9 cellular contexts compared by ENCODE assay signal in the genomic region with DNA sequence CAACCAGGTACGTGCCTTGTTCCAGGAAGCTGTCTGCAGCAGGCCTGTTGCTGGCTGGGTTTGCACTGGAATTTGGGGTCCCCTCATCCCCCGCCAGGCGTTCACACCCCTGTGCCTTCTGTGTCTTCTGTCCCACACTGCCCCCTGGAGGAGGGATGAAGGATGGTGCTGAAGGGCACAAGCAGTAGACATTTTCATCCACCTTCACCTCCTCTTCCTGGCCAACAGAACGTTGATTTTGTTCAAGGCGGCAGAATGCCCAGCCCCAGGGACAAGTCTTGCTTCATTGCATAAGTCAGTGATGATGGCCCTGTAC.
DNase-seq lines count a peak whose midpoint lies in the region; ATAC-seq, FAIRE-seq and TF ChIP-seq lines count a peak whose summit lies in the region.
"Had no signal": no experiment of that assay in that cellular context is flagged by ENCODE, and none has a peak within 500 bp of the region (broad histone marks: within the 10 kb centered on the region; RNA-seq: fewer than 3 reads in every experiment).

No MANE protein-coding gene starts in this region.

- H3K4me1 Mint-ChIP-seq in brain (peaks cover 72% of the 10 kb centered on the region), natural killer cell (no peaks in the 10 kb centered on the region)

- intact Hi-C loops in natural killer cell (cut with micrococcal nuclease), result loop anchor here (1.0 kb wide), 2 partner anchors 120 to 150 kb away; no protein-coding TSS in a partner anchor

- H3K9me3 Mint-ChIP-seq in brain (peaks cover 0 to 19% (median 3%) of the 10 kb centered on the region in 5 experiments), natural killer cell (no peaks in the 10 kb centered on the region)

- no peak for FAIRE-seq in RCC 7860 (lab: Jason Lieb, UNC)
- FAIRE-seq: G401.6 had no signal

- peak in 2 of 3 donors; percentile 54 to 72 for ATAC-seq in natural killer cell

- H3K4me3 Mint-ChIP-seq in brain (no peak overlapping the region), natural killer cell (no peak overlapping the region)

- DNase-seq in SHP77 (lab: John Stamatoyannopoulos, UW) (peak; percentile 13 to 56), SHP77 treated with DMSO at 0.1 percent for 48 hours (lab: John Stamatoyannopoulos, UW) (no peak), T-helper 1 cell (peak in 3 of 5 donors; percentile 26 to 50 (median 36)), natural killer cell (no peak), RCC 7860 (ENCODE audit: low spot score) (no peak), NCI-H446 treated with DMSO at 0.1 percent for 48 hours (lab: John Stamatoyannopoulos, UW) (no peak), HPDE6-E6E7 (ENCODE audit: extremely low spot score) (no peak)

- H3K27ac Mint-ChIP-seq in brain (peak overlapping the region in 3 of 5 experiments; percentile 59 to 89 (median 87)), natural killer cell (no peak overlapping the region)

- no peaks in the 10 kb centered on the region for H3K36me3 Mint-ChIP-seq in brain
- H3K36me3 Mint-ChIP-seq in natural killer cell, result no peaks in the 10 kb centered on the region

- TF ChIP-seq CTCF in brain (conservative IDR thresholded peaks at IDR 0.05) (peak; percentile 21 to 40), natural killer cell (IDR thresholded peaks at IDR 0.05) (peak; percentile 56)

- H3K27me3 Mint-ChIP-seq in brain (peaks cover 9% of the 10 kb centered on the region), natural killer cell (ENCODE audit: low read depth in 2 of 2) (no peaks in the 10 kb centered on the region)

Comparison
In these comparisons a context has a peak if more than half of its experiments do, and no peak if none do; other contexts are left out.
1. DNase-seq: peak in SHP77 (2 of 2) and T-helper 1 cell (3 of 5); none in SHP77 treated with DMSO at 0.1 percent for 48 hours (single experiment), natural killer cell (single experiment), RCC 7860 (single experiment), NCI-H446 treated with DMSO at 0.1 percent for 48 hours (single experiment) and HPDE6-E6E7 (single experiment).
2. H3K27ac Mint-ChIP-seq: peak in brain (3 of 5); none in natural killer cell (0 of 2).